8 cellular contexts compared by ENCODE assay signal in genomic region chrX:16445166-16445752, GRCh38.
A peak's percentile ranks its signal among the peaks of the same experiment; 100 is the strongest.
DNase-seq lines count a peak whose midpoint lies in the region; ATAC-seq and TF ChIP-seq lines count a peak whose summit lies in the region.

No MANE protein-coding gene starts in this region.

- H3K27me3 ChIP-seq in Loucy (ENCODE audit: insufficient read depth, low read length, poor library complexity, severe bottlenecking) = no peaks in the 10 kb centered on the region
- H3K27me3 ChIP-seq in effector memory CD4-positive, alpha-beta T cell (replicated peaks; ENCODE audit: control insufficient read depth, insufficient read depth, low read length, poor library complexity, severe bottlenecking) = no peaks in the 10 kb centered on the region
- no peaks in the 10 kb centered on the region for H3K27me3 ChIP-seq in osteoblast (ENCODE audit: insufficient read depth, low read length)

- ATAC-seq in GM19438 (IDR thresholded peaks at IDR 0.05; ENCODE audit: low read depth, unreplicated experiment) (peak; percentile 94), GM21528 (IDR thresholded peaks at IDR 0.05; ENCODE audit: low FRiP score, unreplicated experiment) (no peak), GM18520 (IDR thresholded peaks at IDR 0.05; ENCODE audit: unreplicated experiment) (no peak)

- H3K9ac ChIP-seq in Loucy (ENCODE audit: low read depth, low read length, poor library complexity, severe bottlenecking) = no peak overlapping the region

- H4K20me1 ChIP-seq in Loucy (ENCODE audit: insufficient read depth, low read length, poor library complexity, severe bottlenecking) = no peaks in the 10 kb centered on the region
- H4K20me1 ChIP-seq in osteoblast (ENCODE audit: insufficient read depth, low read length) = no peaks in the 10 kb centered on the region

- H3K27ac ChIP-seq in effector memory CD4-positive, alpha-beta T cell (ENCODE audit: insufficient read depth, low read length, poor library complexity, severe bottlenecking) = no peak overlapping the region
- H3K27ac ChIP-seq in osteoblast (ENCODE audit: low read depth, low read length) = peak overlapping the region; percentile 10

- H3K36me3 ChIP-seq in Loucy (ENCODE audit: insufficient read depth, low read length) = no peaks in the 10 kb centered on the region
- no peaks in the 10 kb centered on the region for H3K36me3 ChIP-seq in effector memory CD4-positive, alpha-beta T cell (ENCODE audit: control insufficient read depth, insufficient read depth, low read length)
- H3K36me3 ChIP-seq in osteoblast (ENCODE audit: insufficient read depth, low read length) = no peaks in the 10 kb centered on the region

- H3K4me3 ChIP-seq in Loucy (ENCODE audit: low read length, poor library complexity, severe bottlenecking) (no peak overlapping the region), osteoblast (ENCODE audit: insufficient read depth, low read length) (no peak overlapping the region)
- no peak overlapping the region for H3K4me3 ChIP-seq in effector memory CD4-positive, alpha-beta T cell (ENCODE audit: insufficient read depth, low read depth, low read length, poor library complexity, severe bottlenecking)

- peak; percentile 66 for TF ChIP-seq CTCF in Loucy (conservative IDR thresholded peaks at IDR 0.05; ENCODE audit: low read length)
- peak; percentile 83 for TF ChIP-seq CTCF in osteoblast (IDR thresholded peaks at IDR 0.05; ENCODE audit: extremely low read depth, low read depth, low read length)

- H3K9me2 ChIP-seq in Loucy (replicated peaks; ENCODE audit: low read depth, low read length) = no peaks in the 10 kb centered on the region

- no peak overlapping the region for H2AFZ ChIP-seq in Loucy (ENCODE audit: low read length)
- no peak overlapping the region for H2AFZ ChIP-seq in osteoblast (ENCODE audit: low read length)

- DNase-seq in DMS53 treated with DMSO at 0.1 percent for 48 hours (lab: John Stamatoyannopoulos, UW; ENCODE audit: unreplicated experiment) (peak; percentile 12), osteoblast (ENCODE audit: insufficient read length, low spot score, missing footprints) (peak; percentile 72)
- peak; percentile 11 for DNase-seq in activated CD4-positive, alpha-beta T cell treated with anti-CD3 and anti-CD28 coated beads for 1 hour
- peak in 2 of 3 donors; percentile 8 to 15 for DNase-seq in effector memory CD4-positive, alpha-beta T cell

- no peaks in the 10 kb centered on the region for H3K9me3 ChIP-seq in Loucy (ENCODE audit: insufficient read depth, low read depth, low read length)
- no peaks in the 10 kb centered on the region for H3K9me3 ChIP-seq in effector memory CD4-positive, alpha-beta T cell (ENCODE audit: control insufficient read depth, low read length)
- no peaks in the 10 kb centered on the region for H3K9me3 ChIP-seq in osteoblast (ENCODE audit: low read depth, low read length)

- H3F3A ChIP-seq in Loucy (ENCODE audit: low read depth) = no peaks in the 10 kb centered on the region

- H3K4me2 ChIP-seq in Loucy (ENCODE audit: low read depth, low read length, poor library complexity, severe bottlenecking) (no peak overlapping the region), osteoblast (ENCODE audit: insufficient read depth, low read length) (no peak overlapping the region)

- H3K79me2 ChIP-seq in Loucy (ENCODE audit: insufficient read depth, low read length) (no peaks in the 10 kb centered on the region), osteoblast (ENCODE audit: insufficient read depth, low read length) (no peaks in the 10 kb centered on the region)

- H3K4me1 ChIP-seq in Loucy (ENCODE audit: insufficient read depth, low read length, poor library complexity, severe bottlenecking) (no peaks in the 10 kb centered on the region), osteoblast (ENCODE audit: insufficient read depth, low read length) (no peaks in the 10 kb centered on the region)
- H3K4me1 ChIP-seq in effector memory CD4-positive, alpha-beta T cell (ENCODE audit: control insufficient read depth, insufficient read depth, low read length, poor library complexity, severe bottlenecking) = no peaks in the 10 kb centered on the region

Comparison
In these comparisons a context has a peak if more than half of its experiments do, and no peak if none do; other contexts are left out.
1. DNase-seq: peak in every context shown above with its lines; median percentile 72 in osteoblast; 12 in DMS53 treated with DMSO at 0.1 percent for 48 hours; 12 in effector memory CD4-positive, alpha-beta T cell; 11 in activated CD4-positive, alpha-beta T cell treated with anti-CD3 and anti-CD28 coated beads for 1 hour.